In genomic region chr3:25648925-25649828, GRCh38 we compare ENCODE assay signal across 14 cellular contexts. TPM values are rescaled to one million over a fixed set of nuclear protein-coding genes. Genes with fewer than 3 reads are reported as not detected.
A peak's percentile ranks its signal among the peaks of the same experiment; 100 is the strongest.
DNase-seq lines count a peak whose midpoint lies in the region; ATAC-seq and TF ChIP-seq lines count a peak whose summit lies in the region.
"Had no signal": no experiment of that assay in that cellular context is flagged by ENCODE, and none has a peak within 500 bp of the region (broad histone marks: within the 10 kb centered on the region; RNA-seq: fewer than 3 reads in every experiment).

No MANE protein-coding gene starts in this region.

- peaks cover 34 to 56% of the 10 kb centered on the region in 2 donors for H3K4me1 Mint-ChIP-seq in effector memory CD8-positive, alpha-beta T cell (ENCODE audit: low read depth in 2 of 2)
- peaks cover 22% of the 10 kb centered on the region for H3K4me1 Mint-ChIP-seq in type B pancreatic cell (ENCODE audit: unreplicated experiment)

- no peaks in the 10 kb centered on the region for H3K27me3 ChIP-seq in BLaER1
- H3K27me3 ChIP-seq in BLaER1 treated with 17β-estradiol and CSF1 and Interleukin-3, amounts not matched to agents 10 nM and 100 nM, result no peaks in the 10 kb centered on the region
- no peaks in the 10 kb centered on the region for H3K27me3 ChIP-seq in Karpas-422 (ENCODE audit: low read length)
- H3K27me3 ChIP-seq: BE2C had no signal

- H3K9me2 ChIP-seq in Karpas-422 (replicated peaks; ENCODE audit: insufficient read depth, low read length), result no peaks in the 10 kb centered on the region

- H3K79me2 ChIP-seq in Karpas-422 (ENCODE audit: low read length), result peaks cover 96% of the 10 kb centered on the region

- peaks cover 11% of the 10 kb centered on the region for H3K36me3 Mint-ChIP-seq in effector memory CD8-positive, alpha-beta T cell (ENCODE audit: insufficient read depth)
- peaks cover 47% of the 10 kb centered on the region for H3K36me3 Mint-ChIP-seq in type B pancreatic cell

- H3K9me3 ChIP-seq in BLaER1 (0 out of 2 replicates have a peak, but pooled peaks cover 13% of the 10 kb centered on the region), Karpas-422 (ENCODE audit: low read length) (peaks cover 16% of the 10 kb centered on the region)
- peaks cover 19 to 33% (median 24%) of the 10 kb centered on the region in 11 experiments; a peak in 21 of 22 replicates for H3K9me3 ChIP-seq in BLaER1 treated with 17β-estradiol and CSF1 and Interleukin-3, amounts not matched to agents 10 nM and 100 nM (replicated peaks in 1 of 11)
- H3K9me3 ChIP-seq: BE2C, HAP-1 had no signal

- TF ChIP-seq CTCF in type B pancreatic cell (conservative IDR thresholded peaks at IDR 0.05), result no peak

- ATAC-seq in effector memory CD8-positive, alpha-beta T cell (replicated peaks), result no peak

- H2AFZ ChIP-seq in Karpas-422 (ENCODE audit: low read length), result no peak overlapping the region
- H2AFZ ChIP-seq: PC-9 had no signal

- H3K4me2 ChIP-seq in BLaER1, result peak overlapping the region; percentile 76
- H3K4me2 ChIP-seq in BLaER1 treated with 17β-estradiol and CSF1 and Interleukin-3, amounts not matched to agents 10 nM and 100 nM, result peak overlapping the region in 7 of 11 experiments; percentile 15 to 77 (median 60); a peak in 11 of 22 replicates
- no peak overlapping the region for H3K4me2 ChIP-seq in Karpas-422 (ENCODE audit: low read depth, low read length, poor library complexity, severe bottlenecking)
- H3K4me2 ChIP-seq: PC-9 had no signal

- peak; percentile 54 for DNase-seq in Karpas-422
- DNase-seq in effector memory CD8-positive, alpha-beta T cell, result no peak
- DNase-seq in posterior vena cava (ENCODE audit: low spot score), result no peak
- DNase-seq in type B pancreatic cell (ENCODE audit: extremely low spot score, unreplicated experiment), result no peak
- DNase-seq in SW480 (ENCODE audit: low spot score), result no peak
- DNase-seq: BE2C, NCI-H1105, NCI-H187, NCI-H446, PC-9 had no signal

- H3K4me3 Mint-ChIP-seq in effector memory CD8-positive, alpha-beta T cell, result no peak overlapping the region
- H3K4me3 Mint-ChIP-seq in type B pancreatic cell, result no peak overlapping the region

- H4K20me1 ChIP-seq in BLaER1 (peaks cover 100% of the 10 kb centered on the region), Karpas-422 (ENCODE audit: insufficient read depth, low read depth, low read length) (peaks cover 10% of the 10 kb centered on the region)
- H4K20me1 ChIP-seq in BLaER1 treated with 17β-estradiol and CSF1 and Interleukin-3, amounts not matched to agents 10 nM and 100 nM, result peaks cover 29 to 100% (median 88%) of the 10 kb centered on the region in 11 experiments; a peak in 21 of 22 replicates

- H3K27me3 Mint-ChIP-seq in effector memory CD8-positive, alpha-beta T cell, result no peaks in the 10 kb centered on the region
- no peaks in the 10 kb centered on the region for H3K27me3 Mint-ChIP-seq in type B pancreatic cell
- H3K27me3 Mint-ChIP-seq: IgD-negative memory B cell had no signal

- peak overlapping the region; percentile 6 to 80 for H3K27ac Mint-ChIP-seq in effector memory CD8-positive, alpha-beta T cell
- H3K27ac Mint-ChIP-seq in type B pancreatic cell, result no peak overlapping the region
- H3K27ac Mint-ChIP-seq: IgD-negative memory B cell had no signal

- peak overlapping the region; percentile 67 for H3K27ac ChIP-seq in BLaER1
- H3K27ac ChIP-seq in BLaER1 treated with 17β-estradiol and CSF1 and Interleukin-3, amounts not matched to agents 10 nM and 100 nM, result peak overlapping the region in 4 of 11 experiments; percentile 33 to 59 (median 42); a peak in 3 of 22 replicates
- H3K27ac ChIP-seq in Karpas-422 (ENCODE audit: low read length), result no peak overlapping the region
- H3K27ac ChIP-seq: PC-9 had no signal

- peaks cover 83% of the 10 kb centered on the region for H3K36me3 ChIP-seq in BLaER1
- peaks cover 18 to 75% (median 42%) of the 10 kb centered on the region in 11 experiments; a peak in 21 of 22 replicates for H3K36me3 ChIP-seq in BLaER1 treated with 17β-estradiol and CSF1 and Interleukin-3, amounts not matched to agents 10 nM and 100 nM
- peaks cover 12% of the 10 kb centered on the region for H3K36me3 ChIP-seq in Karpas-422 (ENCODE audit: insufficient read depth, low read length)
- H3K36me3 ChIP-seq: BE2C, HAP-1 had no signal

- H3K9me3 Mint-ChIP-seq in effector memory CD8-positive, alpha-beta T cell, result peaks cover 4 to 7% of the 10 kb centered on the region in 2 donors
- H3K9me3 Mint-ChIP-seq in type B pancreatic cell, result peaks cover 18% of the 10 kb centered on the region

- H3K4me3 ChIP-seq in BLaER1 (peak overlapping the region; percentile 53), Karpas-422 (ENCODE audit: low read length) (no peak overlapping the region)
- peak overlapping the region in 1 of 10 experiments; percentile 30; a peak in 3 of 20 replicates for H3K4me3 ChIP-seq in BLaER1 treated with 17β-estradiol and CSF1 and Interleukin-3, amounts not matched to agents 10 nM and 100 nM
- H3K4me3 ChIP-seq: HAP-1, PC-9 had no signal

- intact Hi-C loops in posterior vena cava (cut with DNase I), result loop anchor here in 1 of 2 donors (10.0 kb wide), 1 partner anchor 1066 kb away; no protein-coding TSS in a partner anchor

- H3K9ac ChIP-seq in BLaER1, result peak overlapping the region; percentile 75
- H3K9ac ChIP-seq in BLaER1 treated with 17β-estradiol and CSF1 and Interleukin-3, amounts not matched to agents 10 nM and 100 nM, result peak overlapping the region in 3 of 11 experiments; percentile 43 to 61 (median 47); a peak in 1 of 22 replicates
- no peak overlapping the region for H3K9ac ChIP-seq in Karpas-422 (ENCODE audit: low read length)

- peaks cover 79% of the 10 kb centered on the region for H3K4me1 ChIP-seq in BLaER1
- H3K4me1 ChIP-seq in BLaER1 treated with 17β-estradiol and CSF1 and Interleukin-3, amounts not matched to agents 10 nM and 100 nM, result peaks cover 19 to 82% (median 43%) of the 10 kb centered on the region in 10 experiments; a peak in 19 of 20 replicates
- H3K4me1 ChIP-seq in Karpas-422 (ENCODE audit: low read length), result no peaks in the 10 kb centered on the region
- H3K4me1 ChIP-seq: BE2C, HAP-1 had no signal

RNA-seq across cellular contexts. Expression of gene TOP2B, which starts 15.5 kb away (rescaled TPM):
- total RNA-seq in Karpas-422 (2014; rRNA removed; shearing (Covaris generic); ENCODE audit: low replicate concordance), result 132 and 155 TPM in 2 replicates
- 10 to 100 TPM; 84.7 to 95.3 TPM for total RNA-seq in posterior vena cava
- total RNA-seq in type B pancreatic cell (ENCODE audit: low replicate concordance), result 106 and 198 TPM in 2 replicates
